8 cellular contexts compared by ENCODE assay signal in the genomic region with DNA sequence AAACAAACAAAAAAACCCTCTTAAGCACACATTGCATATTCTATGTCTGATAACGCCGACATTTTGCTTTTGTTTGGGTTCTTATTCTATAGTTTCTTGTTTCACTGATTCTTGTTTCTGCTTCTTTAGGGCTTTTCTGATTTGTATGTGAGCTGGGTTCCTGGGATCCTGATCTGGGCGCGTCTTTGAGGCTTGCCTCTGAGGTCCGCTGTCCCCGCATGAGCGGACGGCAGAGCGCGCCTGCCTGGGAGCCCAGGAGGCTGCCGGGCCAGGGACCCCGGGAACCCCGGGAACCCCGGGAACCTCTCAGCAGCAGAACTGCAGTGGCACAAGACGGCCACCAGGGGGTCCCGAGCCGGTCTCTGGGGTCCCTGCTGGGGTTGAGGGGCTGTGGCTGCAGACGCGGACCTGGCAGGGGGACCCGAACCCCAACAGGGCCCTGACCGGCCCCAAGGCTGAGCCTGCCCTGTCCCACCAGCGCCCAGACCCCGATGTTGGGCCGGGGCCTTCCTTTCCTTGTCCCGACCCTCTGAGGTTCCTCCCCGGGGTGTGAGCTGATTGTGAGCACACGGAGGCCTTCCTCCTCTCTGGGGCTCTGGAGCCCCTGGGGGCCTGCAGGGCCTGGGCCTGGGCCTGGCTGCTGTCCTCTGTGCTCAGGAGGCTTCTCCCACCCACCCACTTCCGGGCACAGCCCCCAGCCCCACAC. TPM values are rescaled to one million over a fixed set of nuclear protein-coding genes. Genes with fewer than 3 reads are reported as not detected.
A peak's percentile ranks its signal among the peaks of the same experiment; 100 is the strongest.
DNase-seq lines count a peak whose midpoint lies in the region; ATAC-seq and TF ChIP-seq lines count a peak whose summit lies in the region.
"Not testable (repeated sequence)": the region's sequence is repeated elsewhere in the genome, so short reads cannot be mapped to it uniquely, and the experiment has no call there.

No MANE protein-coding gene starts in this region.

- DNase-seq in A673 (ENCODE audit: low spot score); ascending aorta (ENCODE audit: low spot score in 2 of 2); glutamatergic neuron; right lobe of liver: not testable (repeated sequence)
- DNase-seq in psoas muscle, result peak in 1 of 2 donors; percentile 27

- H3K27ac ChIP-seq in A673 (ENCODE audit: low read depth, low read length, poor library complexity, severe bottlenecking); ascending aorta; right lobe of liver; psoas muscle: not testable (repeated sequence)
- peak overlapping the region; percentile 57 for H3K27ac ChIP-seq in DOHH2 (ENCODE audit: low read depth, low read length)

- intact Hi-C loops in A673 (cut with micrococcal nuclease; ENCODE audit: unreplicated experiment); ascending aorta (cut with DNase I); right lobe of liver (cut with DNase I); psoas muscle (cut with DNase I): not testable (repeated sequence)

- H3K4me2 ChIP-seq in DOHH2 (ENCODE audit: low read length), result peak overlapping the region; percentile 64

- 65% methylated on average over 13 of the region's 28 CpGs for WGBS in right lobe of liver (ENCODE audit: insufficient coverage, low coverage, low lambda C conversion rate, missing lambda C conversion rate)
- 81 to 85% (median 82%) methylated on average over 11 to 18 of the region's 28 CpGs for WGBS in psoas muscle, 3 donors

- H3K9me2 ChIP-seq in DOHH2 (replicated peaks; ENCODE audit: control insufficient read depth, low read length), result not testable (repeated sequence)

- H4K20me1 ChIP-seq in DOHH2 (ENCODE audit: control insufficient read depth, insufficient read depth, low read depth, low read length), result not testable (repeated sequence)

- not testable (repeated sequence) for H3K4me1 ChIP-seq in A673 (ENCODE audit: insufficient read depth, low read length, poor library complexity, severe bottlenecking); ascending aorta; right lobe of liver; psoas muscle
- peaks cover 34% of the 10 kb centered on the region for H3K4me1 ChIP-seq in DOHH2 (ENCODE audit: control insufficient read depth, low read length)

- BruUV-seq in A673 (replicated peaks; lab: Mats Ljungman, UMichigan), result not testable (repeated sequence)

- H3F3A ChIP-seq in DOHH2 (ENCODE audit: control insufficient read depth, insufficient read depth), result not testable (repeated sequence)

- peaks cover 13% of the 10 kb centered on the region for H3K79me2 ChIP-seq in DOHH2 (ENCODE audit: control insufficient read depth, low read length)

- not testable (repeated sequence) for H3K27me3 ChIP-seq in A673 (replicated peaks; ENCODE audit: insufficient read depth, low read depth, low read length, poor library complexity); DOHH2 (ENCODE audit: control insufficient read depth, low read length); ascending aorta; right lobe of liver; psoas muscle (ENCODE audit: insufficient read depth in 3 of 3, low read length in 2 of 3)

- H3K36me3 Mint-ChIP-seq in glutamatergic neuron (ENCODE audit: unreplicated experiment), result not testable (repeated sequence)

- TF ChIP-seq CTCF in A673 (conservative IDR thresholded peaks at IDR 0.05; ENCODE audit: low read depth, low read length) (peak; percentile 36), DOHH2 (IDR thresholded peaks at IDR 0.05; ENCODE audit: low read depth, low read length, poor library complexity, severe bottlenecking) (peak; percentile 34), ascending aorta (IDR thresholded peaks at IDR 0.05) (peak in 2 of 3 experiments; percentile 11 to 40), glutamatergic neuron (IDR thresholded peaks at IDR 0.05; ENCODE audit: partially characterized antibody, unreplicated experiment) (peak; percentile 18), right lobe of liver (IDR thresholded peaks at IDR 0.05) (peak in 3 of 4 donors; percentile 18 to 23 (median 20)), psoas muscle (IDR thresholded peaks at IDR 0.05) (peak; percentile 30)

- not testable (repeated sequence) for H3K27ac Mint-ChIP-seq in glutamatergic neuron (ENCODE audit: unreplicated experiment)

- not testable (repeated sequence) for H3K4me3 Mint-ChIP-seq in glutamatergic neuron (ENCODE audit: unreplicated experiment)

- not testable (repeated sequence) for H3K27me3 Mint-ChIP-seq in glutamatergic neuron (ENCODE audit: unreplicated experiment)

- not testable (repeated sequence) for H3K4me3 ChIP-seq in A673 (ENCODE audit: low read depth, low read length, poor library complexity, severe bottlenecking); ascending aorta; right lobe of liver; psoas muscle
- peak overlapping the region; percentile 53 for H3K4me3 ChIP-seq in DOHH2 (ENCODE audit: low read length)

- POLR2A ChIA-PET in A673 (lab: Charles Lee; ENCODE audit: low non-redundant PET), result not testable (repeated sequence)

- H3K36me3 ChIP-seq in A673 (ENCODE audit: insufficient read depth, low read length, poor library complexity, severe bottlenecking); DOHH2 (ENCODE audit: control insufficient read depth, low read length); ascending aorta; right lobe of liver; psoas muscle (ENCODE audit: insufficient read depth in 1 of 2, low read depth in 1 of 2): not testable (repeated sequence)

- TF ChIP-seq POLR2A in right lobe of liver (IDR thresholded peaks at IDR 0.05), result not testable (repeated sequence)

- CTCF ChIA-PET in A673 (lab: Charles Lee), result not testable (repeated sequence)

- H3K9me3 ChIP-seq in A673 (ENCODE audit: low read depth, low read length, poor library complexity, severe bottlenecking); DOHH2 (ENCODE audit: control insufficient read depth, insufficient read depth, low read length); ascending aorta; right lobe of liver; psoas muscle: not testable (repeated sequence)

- not testable (repeated sequence) for H3K4me1 Mint-ChIP-seq in glutamatergic neuron (ENCODE audit: low read depth, unreplicated experiment)

- H3K9me3 Mint-ChIP-seq in glutamatergic neuron (ENCODE audit: unreplicated experiment), result not testable (repeated sequence)

- peak; percentile 34 for ATAC-seq in HG02885 (IDR thresholded peaks at IDR 0.05; ENCODE audit: poor library complexity, unreplicated experiment)
- ATAC-seq in SK-N-SH treated with all-trans-retinoic acid at 6 μM for 48 hours, result peak; percentile 64
- peak in 2 of 4 donors; percentile 12 to 27 for ATAC-seq in right lobe of liver
- ATAC-seq in psoas muscle, result peak in 3 of 4 donors; percentile 28 to 49 (median 44)

RNA-seq across cellular contexts. Expression of gene TMEM121, which starts 32.2 kb away (rescaled TPM):
- total RNA-seq in A673 (2021), result 3.1 and 4.7 TPM in 2 replicates
- total RNA-seq in ascending aorta, result 34.6 TPM
- 2.7 TPM for total RNA-seq in glutamatergic neuron (ENCODE audit: unreplicated experiment)
- 1 to 10 TPM in 5 of 6 experiments, under 1 TPM in 1; 0.74 to 3.2 (median 2.2) TPM for total RNA-seq in right lobe of liver
- total RNA-seq in psoas muscle, result under 1 TPM; 0.23 to 0.60 (median 0.39) TPM
- under 1 TPM; 0.08 to 0.60 (median 0.17) TPM for polyA plus RNA-seq in psoas muscle
